10 cellular contexts compared by ENCODE assay signal in the genomic region with DNA sequence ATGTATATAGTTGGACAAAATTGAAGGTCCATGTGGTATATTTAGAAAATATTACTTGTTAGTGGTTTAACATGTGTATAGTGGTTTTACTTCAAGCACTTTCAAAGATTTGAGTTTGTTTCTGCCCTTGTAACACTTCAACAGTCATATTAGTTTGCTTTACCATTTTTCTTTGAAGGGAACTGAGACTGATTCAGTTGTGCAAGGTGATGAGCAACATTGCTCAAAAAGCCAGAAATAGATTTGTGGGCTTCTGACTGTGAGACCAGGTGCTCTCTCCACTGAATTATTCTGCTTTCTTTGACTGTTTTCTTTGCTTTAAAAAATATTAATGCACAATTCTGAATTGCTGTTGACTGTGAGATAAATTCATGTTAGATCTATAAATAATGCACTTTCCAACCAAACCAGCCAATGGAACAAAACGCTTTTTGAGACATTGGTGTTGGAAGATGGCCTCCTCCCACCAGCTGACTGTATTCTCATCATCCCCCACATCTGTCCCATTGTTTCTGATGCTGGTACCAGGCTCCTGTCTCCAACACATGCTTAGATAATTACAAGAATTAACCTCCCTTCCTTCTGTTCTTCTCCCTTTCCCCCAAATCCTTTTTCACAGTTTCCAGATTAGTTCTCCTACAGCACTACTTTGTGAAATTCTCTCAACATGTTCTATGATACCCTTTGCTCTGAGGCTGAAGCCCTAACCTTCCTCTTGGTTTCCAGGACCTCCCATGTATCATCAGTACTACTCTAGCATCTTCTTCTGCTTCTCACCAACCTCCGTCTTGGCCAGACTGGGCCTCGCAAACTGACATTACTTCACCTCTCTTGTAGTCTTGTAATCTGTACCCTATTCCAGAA. TPM values are rescaled to one million over a fixed set of nuclear protein-coding genes. Genes with fewer than 3 reads are reported as not detected.
DNase-seq lines count a peak whose midpoint lies in the region; ATAC-seq and TF ChIP-seq lines count a peak whose summit lies in the region.
"Had no signal": no experiment of that assay in that cellular context is flagged by ENCODE, and none has a peak within 500 bp of the region (broad histone marks: within the 10 kb centered on the region; RNA-seq: fewer than 3 reads in every experiment).

No MANE protein-coding gene starts in this region.

- H2AFZ ChIP-seq in KMS-11 (ENCODE audit: low read depth), result no peak overlapping the region
- no peak overlapping the region for H2AFZ ChIP-seq in Karpas-422 (ENCODE audit: low read length)

- H3K9me2 ChIP-seq in Karpas-422 (replicated peaks; ENCODE audit: insufficient read depth, low read length), result no peaks in the 10 kb centered on the region

- H3K4me1 ChIP-seq in KMS-11 (ENCODE audit: low read depth, poor library complexity, severe bottlenecking) (peaks cover 100% of the 10 kb centered on the region), neutrophil (ENCODE audit: control insufficient read depth in 1 of 2, insufficient read depth in 1 of 2, low read depth in 1 of 2, low read length in 1 of 2) (peaks cover 29 to 47% of the 10 kb centered on the region in 2 experiments), vagina (no peaks in the 10 kb centered on the region), Karpas-422 (ENCODE audit: low read length) (peaks cover 8% of the 10 kb centered on the region)

- peak overlapping the region; percentile 77 for H3K4me2 ChIP-seq in KMS-11
- no peak overlapping the region for H3K4me2 ChIP-seq in Karpas-422 (ENCODE audit: low read depth, low read length, poor library complexity, severe bottlenecking)

- H3K27ac ChIP-seq in KMS-11 (peak overlapping the region; percentile 67), neutrophil (peak overlapping the region; percentile 44), vagina (no peak overlapping the region), Karpas-422 (ENCODE audit: low read length) (no peak overlapping the region)
- H3K27ac ChIP-seq: 22Rv1 had no signal

- no peaks in the 10 kb centered on the region for H3K9me3 ChIP-seq in neutrophil
- no peaks in the 10 kb centered on the region for H3K9me3 ChIP-seq in vagina
- no peaks in the 10 kb centered on the region for H3K9me3 ChIP-seq in Karpas-422 (ENCODE audit: low read length)

- ATAC-seq in HG02588 (IDR thresholded peaks at IDR 0.05; ENCODE audit: unreplicated experiment), result peak; percentile 97

- H3K4me3 ChIP-seq in KMS-11 (IDR thresholded peaks at IDR 0.05; ENCODE audit: insufficient read depth, low read depth, low read length), result no peak overlapping the region
- H3K4me3 ChIP-seq in neutrophil (ENCODE audit: low read depth in 1 of 2, low read length in 1 of 2), result no peak overlapping the region
- no peak overlapping the region for H3K4me3 ChIP-seq in vagina
- H3K4me3 ChIP-seq in Karpas-422 (ENCODE audit: low read length), result no peak overlapping the region

- H3K79me2 ChIP-seq in KMS-11 (ENCODE audit: insufficient read depth, low read depth) (peaks cover 76% of the 10 kb centered on the region), Karpas-422 (ENCODE audit: low read length) (no peaks in the 10 kb centered on the region)

- intact Hi-C loops in vagina (cut with DNase I), result no loop called here

- no peaks in the 10 kb centered on the region for H3K36me3 ChIP-seq in KMS-11 (ENCODE audit: insufficient read depth)
- H3K36me3 ChIP-seq in neutrophil, result no peaks in the 10 kb centered on the region
- no peaks in the 10 kb centered on the region for H3K36me3 ChIP-seq in vagina
- no peaks in the 10 kb centered on the region for H3K36me3 ChIP-seq in Karpas-422 (ENCODE audit: insufficient read depth, low read length)

- DNase-seq in NCI-H82 (lab: John Stamatoyannopoulos, UW), result peak; percentile 44
- no peak for DNase-seq in NCI-H82 treated with DMSO at 0.1 percent for 48 hours (lab: John Stamatoyannopoulos, UW; ENCODE audit: unreplicated experiment)
- DNase-seq in vagina (ENCODE audit: extremely low spot score in 2 of 2), result no peak
- DNase-seq in NCI-H345 treated with DMSO at 0.1 percent for 48 hours (lab: John Stamatoyannopoulos, UW; ENCODE audit: unreplicated experiment), result no peak
- no peak for DNase-seq in Karpas-422
- DNase-seq: hypothalamus had no signal

- H4K20me1 ChIP-seq in KMS-11 (ENCODE audit: insufficient read depth), result no peaks in the 10 kb centered on the region
- no peaks in the 10 kb centered on the region for H4K20me1 ChIP-seq in Karpas-422 (ENCODE audit: insufficient read depth, low read depth, low read length)

- H3K9ac ChIP-seq in KMS-11 (no peak overlapping the region), Karpas-422 (ENCODE audit: low read length) (no peak overlapping the region)

- no peak for TF ChIP-seq POLR2A in vagina (IDR thresholded peaks at IDR 0.05)

- TF ChIP-seq CTCF in KMS-11 (conservative IDR thresholded peaks at IDR 0.05; ENCODE audit: low read depth, low read length) (no peak), neutrophil (IDR thresholded peaks at IDR 0.05) (no peak), vagina (IDR thresholded peaks at IDR 0.05) (no peak)

- H3K27me3 ChIP-seq in KMS-11 (ENCODE audit: insufficient read depth, low read depth) (no peaks in the 10 kb centered on the region), neutrophil (no peaks in the 10 kb centered on the region), vagina (no peaks in the 10 kb centered on the region), Karpas-422 (ENCODE audit: low read length) (no peaks in the 10 kb centered on the region; the same call in 1 of the 2 replicates)

RNA-seq across cellular contexts. Expression of a gene that starts 27.9 kb away (rescaled TPM):
- 5.6 TPM for total RNA-seq in vagina
- 2.5 and 3.8 TPM in 2 replicates for total RNA-seq in Karpas-422 (2014; rRNA removed; shearing (Covaris generic); ENCODE audit: low replicate concordance)

Comparison
In these comparisons a context has a peak if more than half of its experiments do, and no peak if none do; other contexts are left out.
1. H3K27ac ChIP-seq: peak in KMS-11 (single experiment) and neutrophil (single experiment); none in vagina (single experiment) and Karpas-422 (single experiment).